ENCODE assay signal across 2 cellular contexts in the genomic region with DNA sequence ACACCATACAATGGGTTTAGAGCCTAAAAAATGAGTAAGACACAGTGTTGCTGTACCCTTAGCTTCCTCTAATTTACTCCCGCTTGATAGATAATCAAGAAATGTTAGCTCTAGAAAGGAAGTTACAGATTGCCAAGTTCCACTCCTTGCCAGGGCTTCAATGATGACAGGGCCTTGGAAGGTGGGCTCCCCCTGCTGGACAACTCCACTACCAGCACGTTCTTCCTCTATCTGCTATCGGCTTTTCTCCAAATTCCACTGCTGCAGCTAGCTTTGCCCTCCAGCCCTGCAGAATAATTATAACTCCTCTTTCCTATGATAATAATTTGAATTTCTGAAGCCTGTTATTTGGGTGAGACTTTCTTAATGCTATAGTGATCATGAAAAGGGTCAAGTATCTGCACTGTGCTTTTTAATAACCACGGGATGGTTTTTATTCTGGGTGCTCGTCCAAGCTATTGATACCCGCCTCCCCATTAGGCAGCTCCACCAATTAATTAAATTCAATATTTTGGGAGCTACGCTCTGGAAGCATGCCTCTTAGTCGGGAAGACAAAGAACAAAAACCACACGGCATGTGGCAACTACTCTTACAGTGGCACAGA.
TF ChIP-seq lines count a peak whose summit lies in the region.

No MANE protein-coding gene starts in this region.

TF ChIP-seq in A549, 52 proteins besides CTCF, POLR2A, EP300 and RAD21:
- TF ChIP-seq FOSL2 (IDR thresholded peaks at IDR 0.05) (no peak), FOSL2 (CRISPR knock-in tag; IDR thresholded peaks at IDR 0.05) (no peak), SMC3 (IDR thresholded peaks at IDR 0.05) (peak; percentile 26; the same call in 1 of the 3 replicates)

TF ChIP-seq in H1, 55 proteins besides CTCF, POLR2A, EP300 and RAD21:
- TF ChIP-seq JUND (IDR thresholded peaks at IDR 0.05; ENCODE audit: low read length) (peak; percentile 29; the same call in 1 of the 2 replicates), CREB1 (IDR thresholded peaks at IDR 0.05) (peak; percentile 61; the same call in 1 of the 2 replicates), SIX5 (IDR thresholded peaks at IDR 0.05; ENCODE audit: low read depth, low read length) (no peak), TCF12 (IDR thresholded peaks at IDR 0.05; ENCODE audit: low read depth, low read length) (no peak)
- TF ChIP-seq, protein P1, sequence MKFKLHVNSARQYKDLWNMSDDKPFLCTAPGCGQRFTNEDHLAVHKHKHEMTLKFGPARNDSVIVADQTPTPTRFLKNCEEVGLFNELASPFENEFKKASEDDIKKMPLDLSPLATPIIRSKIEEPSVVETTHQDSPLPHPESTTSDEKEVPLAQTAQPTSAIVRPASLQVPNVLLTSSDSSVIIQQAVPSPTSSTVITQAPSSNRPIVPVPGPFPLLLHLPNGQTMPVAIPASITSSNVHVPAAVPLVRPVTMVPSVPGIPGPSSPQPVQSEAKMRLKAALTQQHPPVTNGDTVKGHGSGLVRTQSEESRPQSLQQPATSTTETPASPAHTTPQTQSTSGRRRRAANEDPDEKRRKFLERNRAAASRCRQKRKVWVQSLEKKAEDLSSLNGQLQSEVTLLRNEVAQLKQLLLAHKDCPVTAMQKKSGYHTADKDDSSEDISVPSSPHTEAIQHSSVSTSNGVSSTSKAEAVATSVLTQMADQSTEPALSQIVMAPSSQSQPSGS (IDR thresholded peaks at IDR 0.05; ENCODE audit: low read length) = 0 out of 2 replicates have a peak, but pooled peaks have one; percentile 38
- TF ChIP-seq, protein P2, sequence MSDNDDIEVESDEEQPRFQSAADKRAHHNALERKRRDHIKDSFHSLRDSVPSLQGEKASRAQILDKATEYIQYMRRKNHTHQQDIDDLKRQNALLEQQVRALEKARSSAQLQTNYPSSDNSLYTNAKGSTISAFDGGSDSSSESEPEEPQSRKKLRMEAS (IDR thresholded peaks at IDR 0.05) = 0 out of 2 replicates have a peak, but pooled peaks have one; percentile 27
